Comparison of ENCODE assay signal across 21 cellular contexts in genomic region chr10:30759423-30759822, GRCh38.
DNase-seq lines count a peak whose midpoint lies in the region; ATAC-seq, FAIRE-seq and TF ChIP-seq lines count a peak whose summit lies in the region.
"Had no signal": no experiment of that assay in that cellular context is flagged by ENCODE, and none has a peak within 500 bp of the region (broad histone marks: within the 10 kb centered on the region; RNA-seq: fewer than 3 reads in every experiment).

No MANE protein-coding gene starts in this region.

- H3K27me3 ChIP-seq in AG04450 (ENCODE audit: control insufficient read depth, insufficient read depth, low read length): no peaks in the 10 kb centered on the region
- no peaks in the 10 kb centered on the region for H3K27me3 ChIP-seq in MG63
- H3K27me3 ChIP-seq in GM12878 (replicated peaks in 1 of 2; ENCODE audit: control insufficient read depth in 2 of 2, insufficient read depth in 2 of 2, low read length in 1 of 2): no peaks in the 10 kb centered on the region
- no peaks in the 10 kb centered on the region for H3K27me3 ChIP-seq in mesenchymal stem cell (ENCODE audit: control insufficient read depth in 1 of 2, insufficient read depth in 1 of 2, low read length in 2 of 2)

- no peak for FAIRE-seq in GM12878 (lab: Jason Lieb, UNC)
- FAIRE-seq: colon had no signal

- RAD21 ChIA-PET in GM12878 (lab: Charles Lee; ENCODE audit: unreplicated experiment): no interaction called here

- no peak for TF ChIP-seq POLR2A in GM12878 (IDR thresholded peaks at IDR 0.05; ENCODE audit: low read depth, low read length)

- H3K79me2 ChIP-seq in GM12878 (ENCODE audit: control insufficient read depth, insufficient read depth, low read length): no peaks in the 10 kb centered on the region

- no peak overlapping the region for H3K4ac ChIP-seq in mesenchymal stem cell (ENCODE audit: low read depth in 1 of 2, low read length in 2 of 2)

- H2BK5ac ChIP-seq in mesenchymal stem cell (ENCODE audit: low read depth, low read length, poor library complexity, severe bottlenecking): no peak overlapping the region

- H3K4me1 ChIP-seq in GM12878 (ENCODE audit: control insufficient read depth, insufficient read depth, low read length) (peaks cover 16% of the 10 kb centered on the region), mesenchymal stem cell (ENCODE audit: control insufficient read depth, insufficient read depth, low read depth, low read length) (peaks cover 3% of the 10 kb centered on the region)
- H3K4me1 ChIP-seq: prostate gland had no signal

- POLR2A ChIA-PET in AG04450 (lab: Yijun Ruan, JAX) (no interaction called here), GM12878 (lab: Charles Lee) (interaction anchor here (0.5 kb wide), 1 partner anchor 25 kb away, joined by 5 read pairs; no protein-coding TSS in a partner anchor)

- H3K9ac ChIP-seq in GM12878 (ENCODE audit: control insufficient read depth, insufficient read depth, low read length) (no peak overlapping the region), mesenchymal stem cell (ENCODE audit: low read length) (no peak overlapping the region)

- H4K8ac ChIP-seq in mesenchymal stem cell (ENCODE audit: low read length): no peak overlapping the region

- 0 out of 2 replicates have a peak overlapping the region, but pooled peaks have one; percentile 33 for H3K4me2 ChIP-seq in GM12878 (ENCODE audit: control insufficient read depth, insufficient read depth)
- H3K4me2 ChIP-seq in mesenchymal stem cell (ENCODE audit: low read length, poor library complexity, severe bottlenecking): no peak overlapping the region

- H3K4me3 ChIP-seq in AG04450 (ENCODE audit: low read depth, low read length) (no peak overlapping the region), MG63 (no peak overlapping the region), GM12878 (no peak overlapping the region), mesenchymal stem cell (ENCODE audit: insufficient read depth in 1 of 2, low read depth in 1 of 2, low read length in 2 of 2) (no peak overlapping the region)
- H3K4me3 ChIP-seq: lung, prostate gland had no signal

- H2BK15ac ChIP-seq in mesenchymal stem cell (ENCODE audit: low read depth, poor library complexity, severe bottlenecking): no peak overlapping the region

- H4K91ac ChIP-seq in mesenchymal stem cell (ENCODE audit: low read length): no peak overlapping the region

- H3K23ac ChIP-seq in mesenchymal stem cell (ENCODE audit: low read length in 2 of 2): no peak overlapping the region

- WGBS in GM12878 (ENCODE audit: insufficient coverage, insufficient replicate concordance, low lambda C conversion rate, missing lambda C conversion rate): 40% methylated on average over 3 of the region's 3 CpGs
- 82% methylated on average over 2 of the region's 3 CpGs for WGBS in mesenchymal stem cell

- no peak overlapping the region for H3K18ac ChIP-seq in mesenchymal stem cell (ENCODE audit: low read depth in 1 of 2, low read length in 2 of 2)

- H3K79me1 ChIP-seq in mesenchymal stem cell (replicated peaks; ENCODE audit: low read length, poor library complexity, severe bottlenecking): no peaks in the 10 kb centered on the region

- TF ChIP-seq EP300 in GM12878 (IDR thresholded peaks at IDR 0.05; ENCODE audit: borderline replicate concordance in 1 of 2, control insufficient read depth in 1 of 2, low read depth in 2 of 2, low read length in 2 of 2): no peak

- H2BK12ac ChIP-seq in mesenchymal stem cell (ENCODE audit: low read length in 2 of 2): no peak overlapping the region

- no TSS peak for BruUV-seq in GM12878 (replicated peaks; lab: Mats Ljungman, UMichigan)

- no peak overlapping the region for H2BK120ac ChIP-seq in mesenchymal stem cell (ENCODE audit: low read depth, low read length)

- H2AFZ ChIP-seq in GM12878 (ENCODE audit: control insufficient read depth, low read depth, low read length): peak overlapping the region; percentile 29
- H2AFZ ChIP-seq in mesenchymal stem cell (ENCODE audit: low read depth, low read length): no peak overlapping the region

- no peak overlapping the region for H2AK5ac ChIP-seq in mesenchymal stem cell (ENCODE audit: low read length, severe bottlenecking)

- SMC1A ChIA-PET in GM12878 (lab: Charles Lee; ENCODE audit: uncharacterized antibody, unreplicated experiment): interaction anchor here (1.5 kb wide), 1 partner anchor 11 kb away, joined by 4 read pairs; no protein-coding TSS in a partner anchor

- intact Hi-C loops in GM12878 (cut with micrococcal nuclease; ENCODE audit: unreplicated experiment): no loop called here

- H3K14ac ChIP-seq in mesenchymal stem cell (ENCODE audit: low read length in 2 of 2): no peak overlapping the region

- no peaks in the 10 kb centered on the region for H4K20me1 ChIP-seq in GM12878 (ENCODE audit: control insufficient read depth, insufficient read depth)

- H3K36me3 ChIP-seq in MG63 (no peaks in the 10 kb centered on the region), GM12878 (ENCODE audit: control insufficient read depth in 2 of 2, insufficient read depth in 2 of 2, low read length in 1 of 2) (no peaks in the 10 kb centered on the region), mesenchymal stem cell (ENCODE audit: control insufficient read depth in 1 of 2, insufficient read depth in 2 of 2, low read depth in 1 of 2, low read length in 2 of 2) (no peaks in the 10 kb centered on the region)
- H3K36me3 ChIP-seq: prostate gland had no signal

- DNase-seq in AG04450 (ENCODE audit: low read depth, low spot score) (peak; percentile 48), MG63 (peak; percentile 33), GM12878 (ENCODE audit: low read depth, low spot score) (no peak), mesenchymal stem cell (peak; percentile 54), GM13977 (ENCODE audit: low spot score) (no peak), OCI-M1 (lab: John Stamatoyannopoulos, UW) (no peak)
- no peak for DNase-seq in stimulated activated CD4-positive, alpha-beta T cell treated with anti-CD3 and anti-CD28 coated beads, Interleukin-12 subunit alpha, Interleukin-12 subunit beta, amount 100 ng/mL, for 4 hours
- DNase-seq: activated CD4-positive, alpha-beta T cell treated with anti-CD3 and anti-CD28 coated beads, Interleukin-2, amount 50 U/mL, for 4 hours; activated T-cell treated with anti-CD3 and anti-CD28 coated beads, Interleukin-2, amount 50 U/mL, for 72 hours; aorta; CD8-positive, alpha-beta memory T cell; DMS79 treated with DMSO at 0.1 percent for 48 hours; GOT3; naive thymus-derived CD4-positive, alpha-beta T cell; NCI-H187 treated with DMSO at 0.1 percent for 48 hours; NCI-H524; stimulated activated naive CD8-positive, alpha-beta T cell treated with anti-CD3 and anti-CD28 coated beads, Interleukin-15, amount 100 ng/mL, for 72 hours had no signal

- CTCF ChIA-PET in AG04450 (lab: Charles Lee): interaction anchor here (1.7 kb wide), 1 partner anchor 25 kb away, joined by 7 read pairs; no protein-coding TSS in a partner anchor
- CTCF ChIA-PET in GM12878 (lab: Yijun Ruan, JAX): interaction anchor here (1.1 kb wide), 1 partner anchor 25 kb away, joined by 3 read pairs; no protein-coding TSS in a partner anchor

- H3K9me3 ChIP-seq in AG04450 (ENCODE audit: control insufficient read depth, insufficient read depth, low read length) (peaks cover 6% of the 10 kb centered on the region), MG63 (peaks cover 3% of the 10 kb centered on the region; the same call in 1 of the 2 replicates), GM12878 (replicated peaks; ENCODE audit: control insufficient read depth, insufficient read depth, low read length) (peaks cover 5% of the 10 kb centered on the region; the same call in 2 of the 3 replicates), mesenchymal stem cell (ENCODE audit: control insufficient read depth, low read length) (no peaks in the 10 kb centered on the region)
- H3K9me3 ChIP-seq: prostate gland had no signal

- in situ Hi-C loops in GM12878 (cut with MboI) (no loop called here), GM13977 (cut with MboI; ENCODE audit: low pct_unique_long_range_greater_than_20kb, low sequenced_read_pairs, unreplicated experiment) (no loop called here)

- ATAC-seq in GM12878: peak; percentile 18; the same call in 1 of the 3 replicates
- no peak for ATAC-seq in GM21786 (IDR thresholded peaks at IDR 0.05; ENCODE audit: unreplicated experiment)
- ATAC-seq: activated T-cell treated with anti-CD3 and anti-CD28 coated beads, Interleukin-2, amount 50 U/mL, for 72 hours; naive thymus-derived CD4-positive, alpha-beta T cell; stimulated activated naive CD8-positive, alpha-beta T cell treated with anti-CD3 and anti-CD28 coated beads, Interleukin-15, amount 100 ng/mL, for 72 hours had no signal

- TF ChIP-seq RAD21 in GM12878 (IDR thresholded peaks at IDR 0.05; ENCODE audit: insufficient read depth, low read depth, low read length): no peak

- TF ChIP-seq CTCF in AG04450 (IDR thresholded peaks at IDR 0.05; ENCODE audit: low read depth, low read length): no peak
- no peak for TF ChIP-seq CTCF in GM12878 (IDR thresholded peaks at IDR 0.05 in 2 of 3, conservative IDR thresholded peaks at IDR 0.05 in 1 of 3; ENCODE audit: control insufficient read depth in 2 of 3, extremely low read depth in 1 of 3, insufficient read depth in 1 of 3, low read depth in 3 of 3, low read length in 3 of 3)
- no peak for TF ChIP-seq CTCF in GM13977 (IDR thresholded peaks at IDR 0.05; ENCODE audit: extremely low read depth, insufficient read depth, missing control alignments)

- H3K27ac ChIP-seq in AG04450 (ENCODE audit: low read depth, low read length): peak overlapping the region; percentile 59
- no peak overlapping the region for H3K27ac ChIP-seq in GM12878 (ENCODE audit: control insufficient read depth, insufficient read depth)
- H3K27ac ChIP-seq in mesenchymal stem cell (ENCODE audit: low read length, poor library complexity, severe bottlenecking): no peak overlapping the region
- H3K27ac ChIP-seq: prostate gland had no signal

TF ChIP-seq in GM12878, 131 proteins besides CTCF, POLR2A, EP300 and RAD21 (continues in another document):
- TF ChIP-seq RCOR1 (conservative IDR thresholded peaks at IDR 0.05; ENCODE audit: low read depth, low read length) (no peak), TAF1 (IDR thresholded peaks at IDR 0.05; ENCODE audit: borderline replicate concordance, low read depth, low read length) (no peak)

Comparison
In these comparisons a context has a peak if more than half of its experiments do, and no peak if none do; other contexts are left out.
1. DNase-seq: peak in AG04450 (single experiment), MG63 (single experiment) and mesenchymal stem cell (single experiment); none in GM12878 (single experiment), GM13977 (single experiment), OCI-M1 (single experiment) and stimulated activated CD4-positive, alpha-beta T cell treated with anti-CD3 and anti-CD28 coated beads, Interleukin-12 subunit alpha, Interleukin-12 subunit beta, amount 100 ng/mL, for 4 hours (single experiment).